Comparison of ENCODE assay signal across 18 cellular contexts in genomic region chr1:230684998-230685397, GRCh38. TPM values are rescaled to one million over a fixed set of nuclear protein-coding genes. Genes with fewer than 3 reads are reported as not detected.
DNase-seq lines count a peak whose midpoint lies in the region; ATAC-seq and TF ChIP-seq lines count a peak whose summit lies in the region.
"Had no signal": no experiment of that assay in that cellular context is flagged by ENCODE, and none has a peak within 500 bp of the region (broad histone marks: within the 10 kb centered on the region; RNA-seq: fewer than 3 reads in every experiment).

No MANE protein-coding gene starts in this region.

- DNase-seq in RWPE2 (ENCODE audit: low spot score) = no peak
- DNase-seq in dorsolateral prefrontal cortex = no peak
- DNase-seq in foreskin melanocyte = no peak
- no peak for DNase-seq in hepatic stellate cell (ENCODE audit: low spot score)
- DNase-seq in GM19238 (ENCODE audit: insufficient read length, low spot score) = no peak
- DNase-seq: Calu3; CD4-positive, alpha-beta memory T cell; COR-L47; DMS53; DMS79 treated with DMSO at 0.1 percent for 48 hours; GF-D8; GOT3; HFFc6 had no signal

- TF ChIP-seq CTCF in RWPE2 (IDR thresholded peaks at IDR 0.05; ENCODE audit: poor library complexity, severe bottlenecking) (no peak), dorsolateral prefrontal cortex (IDR thresholded peaks at IDR 0.05 in 54 of 56, conservative IDR thresholded peaks at IDR 0.05 in 2 of 56; ENCODE audit: low read depth in 1 of 56, partially characterized antibody in 56 of 56) (no peak)

- intact Hi-C loops in dorsolateral prefrontal cortex (cut with DNase I) = loop anchor here (5.0 kb wide), 1 partner anchor 43 kb away; the partner anchor contains the start of gene COG2 (in 2 of the 2)

- H3K4me3 ChIP-seq in RWPE2 (ENCODE audit: severe bottlenecking) (no peak overlapping the region), dorsolateral prefrontal cortex (no peak overlapping the region)
- H3K4me3 ChIP-seq: HAP-1 had no signal

- H3K27me3 ChIP-seq in RWPE2 (ENCODE audit: insufficient read depth, poor library complexity, severe bottlenecking) (no peaks in the 10 kb centered on the region), dorsolateral prefrontal cortex (no peaks in the 10 kb centered on the region)

- peaks cover 32% of the 10 kb centered on the region for H3K4me1 ChIP-seq in RWPE2 (ENCODE audit: insufficient read depth, poor library complexity, severe bottlenecking)
- H3K4me1 ChIP-seq: HAP-1 had no signal

- no peaks in the 10 kb centered on the region for H3K9me3 ChIP-seq in RWPE2 (ENCODE audit: severe bottlenecking)
- H3K9me3 ChIP-seq: HAP-1 had no signal

- H3K27ac ChIP-seq in RWPE2 (ENCODE audit: poor library complexity, severe bottlenecking) (peak overlapping the region; percentile 25), dorsolateral prefrontal cortex (peak overlapping the region in 34 of 59 donors; percentile 3 to 94 (median 62)), temporal lobe (ENCODE audit: low read depth, low read length) (peak overlapping the region; percentile 67)

- no peak for ATAC-seq in RWPE2 (ENCODE audit: low read depth)

- H3K36me3 ChIP-seq in RWPE2 (ENCODE audit: low read depth) = peaks cover 61% of the 10 kb centered on the region

RNA-seq across cellular contexts. Expression of gene AGT, which starts 28.9 kb away (rescaled TPM):
- total RNA-seq in dorsolateral prefrontal cortex (100 to 1,000 TPM in 114 of 120 experiments, 10 to 100 TPM in 6; 75.7 to 327 (median 176) TPM), temporal lobe (6.4 TPM)
- total RNA-seq: A673; CD4-positive, alpha-beta memory T cell; Daoy; G401 had no signal

RNA-seq across cellular contexts. Expression of gene COG2, which starts 42.7 kb away (rescaled TPM):
- total RNA-seq in dorsolateral prefrontal cortex (10 to 100 TPM; 23.2 to 41.1 (median 30.6) TPM), temporal lobe (20.2 TPM)

Comparison
In these comparisons a context has a peak if more than half of its experiments do, and no peak if none do; other contexts are left out.
1. RNA of gene AGT, which starts 28.9 kb away (total RNA-seq): 75.7 to 327 TPM in dorsolateral prefrontal cortex; 6.4 TPM in temporal lobe (single experiment); every median in the first group is over 10 times any median in the second.
2. Peak in every context shown above with its lines, with median percentiles within 50 percentile points of each other: H3K27ac ChIP-seq.